ENCODE assay signal across 17 cellular contexts in the genomic region with DNA sequence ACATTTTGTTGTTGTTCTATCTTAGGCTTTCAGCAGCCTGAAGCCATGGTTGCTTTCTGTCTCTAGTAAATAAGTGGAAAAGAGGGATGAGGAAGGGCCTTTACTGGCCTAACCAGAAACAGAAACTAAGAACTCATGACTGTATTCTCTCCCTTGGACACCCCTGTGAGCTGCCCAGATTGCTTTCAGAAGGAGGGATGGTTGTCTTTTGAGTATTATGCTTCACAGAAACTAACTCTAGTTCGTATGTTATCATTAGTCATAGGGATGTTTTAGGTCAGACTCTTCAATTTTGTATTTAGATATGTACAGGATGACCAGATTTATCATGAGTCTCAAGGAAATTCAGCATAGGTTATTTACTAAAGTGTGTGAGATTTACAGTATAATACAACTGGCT. TPM values are rescaled to one million over a fixed set of nuclear protein-coding genes. Genes with fewer than 3 reads are reported as not detected.
DNase-seq lines count a peak whose midpoint lies in the region; ATAC-seq and TF ChIP-seq lines count a peak whose summit lies in the region.
"Had no signal": no experiment of that assay in that cellular context is flagged by ENCODE, and none has a peak within 500 bp of the region (broad histone marks: within the 10 kb centered on the region; RNA-seq: fewer than 3 reads in every experiment).

No MANE protein-coding gene starts in this region.

- H3K4me1 ChIP-seq in left lung: no peaks in the 10 kb centered on the region
- H3K4me1 ChIP-seq: uterus had no signal

- H3K4me1 Mint-ChIP-seq in activated naive CD4-positive, alpha-beta T cell treated with anti-CD3 and anti-CD28 coated beads, Interleukin-2, amount 10 ng/mL, durations not matched to agents 7 days and 5 days: peaks cover 4% of the 10 kb centered on the region
- H3K4me1 Mint-ChIP-seq in activated T-helper 2 cell treated with anti-CD3 and anti-CD28 coated beads, Interferon-gamma antibody, Interleukin-2, Interleukin-4, amounts not matched to agents 10 μg/mL and 5 μg/mL and 100 μg/mL, durations not matched to agents 14 hours and 24 hours and 36 hours (ENCODE audit: low read depth): peaks cover 26% of the 10 kb centered on the region
- peaks cover 14% of the 10 kb centered on the region for H3K4me1 Mint-ChIP-seq in stimulated activated naive CD8-positive, alpha-beta T cell treated with anti-CD3 and anti-CD28 coated beads, Interleukin-15, amount 100 ng/mL, for 72 hours
- H3K4me1 Mint-ChIP-seq: nephron progenitor cell had no signal

- TF ChIP-seq CTCF in left lung (IDR thresholded peaks at IDR 0.05): no peak
- TF ChIP-seq CTCF in GM13976 (IDR thresholded peaks at IDR 0.05; ENCODE audit: borderline replicate concordance, control extremely low read depth, extremely low read depth, insufficient read depth, missing control alignments): no peak

- CTCF ChIA-PET in activated naive CD4-positive, alpha-beta T cell treated with anti-CD3 and anti-CD28 coated beads, Interleukin-2, amount 10 ng/mL, durations not matched to agents 7 days and 5 days (lab: Charles Lee): no interaction called here

- no peak overlapping the region for H3K4me3 Mint-ChIP-seq in activated naive CD4-positive, alpha-beta T cell treated with anti-CD3 and anti-CD28 coated beads, Interleukin-2, amount 10 ng/mL, durations not matched to agents 7 days and 5 days
- no peak overlapping the region for H3K4me3 Mint-ChIP-seq in activated T-helper 2 cell treated with anti-CD3 and anti-CD28 coated beads, Interferon-gamma antibody, Interleukin-2, Interleukin-4, amounts not matched to agents 10 μg/mL and 5 μg/mL and 100 μg/mL, durations not matched to agents 14 hours and 24 hours and 36 hours (ENCODE audit: low read depth)
- no peak overlapping the region for H3K4me3 Mint-ChIP-seq in stimulated activated naive CD8-positive, alpha-beta T cell treated with anti-CD3 and anti-CD28 coated beads, Interleukin-15, amount 100 ng/mL, for 72 hours
- H3K4me3 Mint-ChIP-seq: nephron progenitor cell had no signal

- H3K27ac ChIP-seq in left lung: no peak overlapping the region
- H3K27ac ChIP-seq: uterus had no signal

- H3K27me3 Mint-ChIP-seq in activated naive CD4-positive, alpha-beta T cell treated with anti-CD3 and anti-CD28 coated beads, Interleukin-2, amount 10 ng/mL, durations not matched to agents 7 days and 5 days: no peaks in the 10 kb centered on the region
- no peaks in the 10 kb centered on the region for H3K27me3 Mint-ChIP-seq in activated T-helper 2 cell treated with anti-CD3 and anti-CD28 coated beads, Interferon-gamma antibody, Interleukin-2, Interleukin-4, amounts not matched to agents 10 μg/mL and 5 μg/mL and 100 μg/mL, durations not matched to agents 14 hours and 24 hours and 36 hours (ENCODE audit: low read depth)
- H3K27me3 Mint-ChIP-seq in stimulated activated naive CD8-positive, alpha-beta T cell treated with anti-CD3 and anti-CD28 coated beads, Interleukin-15, amount 100 ng/mL, for 72 hours: no peaks in the 10 kb centered on the region

- peak overlapping the region; percentile 42 for H3K27ac Mint-ChIP-seq in activated naive CD4-positive, alpha-beta T cell treated with anti-CD3 and anti-CD28 coated beads, Interleukin-2, amount 10 ng/mL, durations not matched to agents 7 days and 5 days
- H3K27ac Mint-ChIP-seq in activated T-helper 2 cell treated with anti-CD3 and anti-CD28 coated beads, Interferon-gamma antibody, Interleukin-2, Interleukin-4, amounts not matched to agents 10 μg/mL and 5 μg/mL and 100 μg/mL, durations not matched to agents 14 hours and 24 hours and 36 hours: peak overlapping the region; percentile 52
- no peak overlapping the region for H3K27ac Mint-ChIP-seq in stimulated activated naive CD8-positive, alpha-beta T cell treated with anti-CD3 and anti-CD28 coated beads, Interleukin-15, amount 100 ng/mL, for 72 hours

- H3K4me3 ChIP-seq in left lung: no peak overlapping the region
- H3K4me3 ChIP-seq: uterus had no signal

- no peaks in the 10 kb centered on the region for H3K9me3 Mint-ChIP-seq in activated naive CD4-positive, alpha-beta T cell treated with anti-CD3 and anti-CD28 coated beads, Interleukin-2, amount 10 ng/mL, durations not matched to agents 7 days and 5 days
- H3K9me3 Mint-ChIP-seq in activated T-helper 2 cell treated with anti-CD3 and anti-CD28 coated beads, Interferon-gamma antibody, Interleukin-2, Interleukin-4, amounts not matched to agents 10 μg/mL and 5 μg/mL and 100 μg/mL, durations not matched to agents 14 hours and 24 hours and 36 hours: no peaks in the 10 kb centered on the region
- no peaks in the 10 kb centered on the region for H3K9me3 Mint-ChIP-seq in stimulated activated naive CD8-positive, alpha-beta T cell treated with anti-CD3 and anti-CD28 coated beads, Interleukin-15, amount 100 ng/mL, for 72 hours
- H3K9me3 Mint-ChIP-seq: nephron progenitor cell had no signal

- intact Hi-C loops in activated T-helper 2 cell treated with anti-CD3 and anti-CD28 coated beads, Interferon-gamma antibody, Interleukin-2, Interleukin-4, amounts not matched to agents 10 μg/mL and 5 μg/mL and 100 μg/mL, durations not matched to agents 14 hours and 24 hours and 36 hours (cut with micrococcal nuclease): no loop called here
- intact Hi-C loops in left lung (cut with DNase I): no loop called here

- DNase-seq in activated naive CD4-positive, alpha-beta T cell treated with anti-CD3 and anti-CD28 coated beads, Interleukin-2, amount 10 ng/mL, durations not matched to agents 7 days and 5 days: no peak
- DNase-seq in activated naive CD4-positive, alpha-beta T cell (lab: John Stamatoyannopoulos, UW): no peak
- no peak for DNase-seq in activated T-helper 2 cell treated with anti-CD3 and anti-CD28 coated beads, Interferon-gamma antibody, Interleukin-2, Interleukin-4, amounts not matched to agents 10 μg/mL and 5 μg/mL and 100 μg/mL, durations not matched to agents 14 hours and 24 hours and 36 hours (ENCODE audit: low spot score)
- DNase-seq in stimulated activated naive CD8-positive, alpha-beta T cell treated with anti-CD3 and anti-CD28 coated beads, Interleukin-15, amount 100 ng/mL, for 72 hours: no peak
- DNase-seq in left lung (no peak), GM13976 (ENCODE audit: low spot score) (no peak)
- DNase-seq: activated CD4-positive, alpha-beta T cell treated with anti-CD3 and anti-CD28 coated beads, Interleukin-2, amount 50 U/mL, for 4 hours; activated effector memory CD4-positive, alpha-beta T cell treated with anti-CD3 and anti-CD28 coated beads, Interleukin-2, amount 50 U/mL, for 16 hours; cortex of kidney; mesendoderm; NCI-H1436 treated with DMSO at 0.1 percent for 48 hours; nephron progenitor cell; stimulated activated CD4-positive, alpha-beta T cell treated with anti-CD3 and anti-CD28 coated beads, Interleukin-12 subunit alpha, Interleukin-12 subunit beta, amount 100 ng/mL, for 4 hours; stimulated activated naive CD4-positive, alpha-beta T cell treated with Interleukin-2 at 50 U/mL for 16 hours; uterus had no signal

- ATAC-seq in HG02759 (IDR thresholded peaks at IDR 0.05; ENCODE audit: unreplicated experiment) (peak; percentile 53), HG02763 (IDR thresholded peaks at IDR 0.05; ENCODE audit: unreplicated experiment) (no peak), left lung (no peak)
- peak; percentile 64 for ATAC-seq in stimulated activated naive CD8-positive, alpha-beta T cell treated with anti-CD3 and anti-CD28 coated beads, Interleukin-15, amount 100 ng/mL, for 72 hours

- in situ Hi-C loops in GM13976 (cut with MboI; ENCODE audit: low sequenced_read_pairs, unreplicated experiment): no loop called here

- no peaks in the 10 kb centered on the region for H3K27me3 ChIP-seq in left lung
- H3K27me3 ChIP-seq: uterus had no signal

- no peaks in the 10 kb centered on the region for H3K9me3 ChIP-seq in left lung
- H3K9me3 ChIP-seq: uterus had no signal

- H3K36me3 Mint-ChIP-seq in activated naive CD4-positive, alpha-beta T cell treated with anti-CD3 and anti-CD28 coated beads, Interleukin-2, amount 10 ng/mL, durations not matched to agents 7 days and 5 days: peaks cover 53% of the 10 kb centered on the region
- peaks cover 76% of the 10 kb centered on the region for H3K36me3 Mint-ChIP-seq in activated T-helper 2 cell treated with anti-CD3 and anti-CD28 coated beads, Interferon-gamma antibody, Interleukin-2, Interleukin-4, amounts not matched to agents 10 μg/mL and 5 μg/mL and 100 μg/mL, durations not matched to agents 14 hours and 24 hours and 36 hours (ENCODE audit: low read depth)

- H3K36me3 ChIP-seq in left lung: peaks cover 0 to 63% of the 10 kb centered on the region in 2 donors
- H3K36me3 ChIP-seq: uterus had no signal

RNA-seq across cellular contexts. Expression of a gene that starts 17.5 kb away (rescaled TPM):
- total RNA-seq in activated T-helper 2 cell treated with anti-CD3 and anti-CD28 coated beads, Interferon-gamma antibody, Interleukin-2, Interleukin-4, amounts not matched to agents 10 μg/mL and 5 μg/mL and 100 μg/mL, durations not matched to agents 14 hours and 24 hours and 36 hours: 18.3 and 18.4 TPM in 2 replicates
- total RNA-seq in left lung: 1 to 10 TPM; 4.5 to 4.9 TPM

RNA-seq across cellular contexts. Expression of a gene that starts 17.8 kb away (rescaled TPM):
- 20.9 and 21.1 TPM in 2 replicates for total RNA-seq in activated T-helper 2 cell treated with anti-CD3 and anti-CD28 coated beads, Interferon-gamma antibody, Interleukin-2, Interleukin-4, amounts not matched to agents 10 μg/mL and 5 μg/mL and 100 μg/mL, durations not matched to agents 14 hours and 24 hours and 36 hours
- 1 to 10 TPM; 8.7 to 9.1 TPM for total RNA-seq in left lung

RNA-seq across cellular contexts. Expression of a gene that starts 36.4 kb away (rescaled TPM):
- total RNA-seq in activated T-helper 2 cell treated with anti-CD3 and anti-CD28 coated beads, Interferon-gamma antibody, Interleukin-2, Interleukin-4, amounts not matched to agents 10 μg/mL and 5 μg/mL and 100 μg/mL, durations not matched to agents 14 hours and 24 hours and 36 hours: 45.0 and 48.6 TPM in 2 replicates
- 10 to 100 TPM; 25.3 to 26.1 TPM for total RNA-seq in left lung

RNA-seq across cellular contexts. Expression of a gene that starts 36.7 kb away (rescaled TPM):
- 19.6 and 22.1 TPM in 2 replicates for total RNA-seq in activated T-helper 2 cell treated with anti-CD3 and anti-CD28 coated beads, Interferon-gamma antibody, Interleukin-2, Interleukin-4, amounts not matched to agents 10 μg/mL and 5 μg/mL and 100 μg/mL, durations not matched to agents 14 hours and 24 hours and 36 hours
- 10 to 100 TPM; 20.7 to 25.0 TPM for total RNA-seq in left lung

Comparison
In these comparisons a context has a peak if more than half of its experiments do, and no peak if none do; other contexts are left out.
1. H3K27ac Mint-ChIP-seq: peak in activated naive CD4-positive, alpha-beta T cell treated with anti-CD3 and anti-CD28 coated beads, Interleukin-2, amount 10 ng/mL, durations not matched to agents 7 days and 5 days (single experiment) and activated T-helper 2 cell treated with anti-CD3 and anti-CD28 coated beads, Interferon-gamma antibody, Interleukin-2, Interleukin-4, amounts not matched to agents 10 μg/mL and 5 μg/mL and 100 μg/mL, durations not matched to agents 14 hours and 24 hours and 36 hours (single experiment); none in stimulated activated naive CD8-positive, alpha-beta T cell treated with anti-CD3 and anti-CD28 coated beads, Interleukin-15, amount 100 ng/mL, for 72 hours (0 of 2).
2. ATAC-seq: peak in HG02759 (single experiment) and stimulated activated naive CD8-positive, alpha-beta T cell treated with anti-CD3 and anti-CD28 coated beads, Interleukin-15, amount 100 ng/mL, for 72 hours (single experiment); none in HG02763 (single experiment) and left lung (single experiment).